8 cellular contexts compared by ENCODE assay signal in the genomic region with DNA sequence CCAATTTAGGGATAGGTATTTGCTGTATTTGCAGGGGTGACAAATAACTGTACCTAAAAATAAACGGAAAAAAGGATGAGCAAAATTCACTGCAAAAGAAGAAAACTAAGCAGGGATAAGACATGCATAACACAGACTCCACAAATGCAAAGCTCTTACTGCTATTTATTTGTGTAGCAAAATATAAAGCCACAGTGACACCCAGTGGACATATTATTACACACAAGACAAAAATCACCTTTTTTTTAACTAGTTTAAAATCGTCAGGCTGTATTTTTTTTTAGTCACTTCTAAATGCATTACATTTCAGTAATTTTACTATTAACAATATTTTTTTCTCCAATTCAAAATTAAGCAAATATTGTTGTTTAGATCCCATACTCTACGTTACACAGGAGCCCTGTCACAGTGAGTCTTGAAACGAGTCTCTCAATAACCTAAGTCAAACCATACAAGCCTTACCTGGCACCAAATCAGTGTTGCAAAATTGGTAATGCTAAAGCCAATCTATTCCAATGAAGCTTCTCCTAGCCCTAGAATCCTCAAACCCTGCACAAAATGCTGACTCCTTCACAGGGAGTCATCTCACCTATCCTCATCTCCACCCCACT. TPM values are rescaled to one million over a fixed set of nuclear protein-coding genes. Genes with fewer than 3 reads are reported as not detected.
DNase-seq lines count a peak whose midpoint lies in the region; ATAC-seq and TF ChIP-seq lines count a peak whose summit lies in the region.

No MANE protein-coding gene starts in this region.

- peak; percentile 76 for ATAC-seq in GM21619 (IDR thresholded peaks at IDR 0.05; ENCODE audit: unreplicated experiment)
- no peak for ATAC-seq in HG03108 (IDR thresholded peaks at IDR 0.05; ENCODE audit: unreplicated experiment)

- no peaks in the 10 kb centered on the region for H3K27me3 Mint-ChIP-seq in type B pancreatic cell

- H3K36me3 Mint-ChIP-seq in type B pancreatic cell = peaks cover 5% of the 10 kb centered on the region

- no peak overlapping the region for H3K4me3 Mint-ChIP-seq in type B pancreatic cell

- H3K27ac Mint-ChIP-seq in type B pancreatic cell = no peak overlapping the region

- H3K9me3 Mint-ChIP-seq in type B pancreatic cell = no peaks in the 10 kb centered on the region

- DNase-seq in Daoy (ENCODE audit: low read depth) (peak; percentile 7), NCI-H146 (lab: John Stamatoyannopoulos, UW) (peak; percentile 55), amniotic stem cell (lab: John Stamatoyannopoulos, UW) (peak; percentile 65), inferior parietal cortex (ENCODE audit: extremely low spot score) (peak; percentile 62), type B pancreatic cell (ENCODE audit: extremely low spot score, unreplicated experiment) (no peak)
- DNase-seq in stimulated activated CD8-positive, alpha-beta memory T cell treated with anti-CD3 and anti-CD28 coated beads, Interleukin-4, amount 100 ng/mL, for 48 hours = no peak

- H3K4me1 Mint-ChIP-seq in type B pancreatic cell (ENCODE audit: unreplicated experiment) = no peaks in the 10 kb centered on the region

- TF ChIP-seq CTCF in type B pancreatic cell (conservative IDR thresholded peaks at IDR 0.05) = peak; percentile 82

RNA-seq across cellular contexts. Expression of a gene that starts 23.7 kb away (rescaled TPM):
- 5.3 and 6.5 TPM in 2 replicates for total RNA-seq in Daoy (2014; rRNA removed; shearing (Covaris generic))
- 8.4 and 9.8 TPM in 2 replicates for total RNA-seq in type B pancreatic cell (ENCODE audit: low replicate concordance)

RNA-seq across cellular contexts. Expression of a gene that starts 23.8 kb away (rescaled TPM):
- 48.9 and 56.7 TPM in 2 replicates for total RNA-seq in Daoy (2014; rRNA removed; shearing (Covaris generic))
- 9.1 and 34.3 TPM in 2 replicates for total RNA-seq in type B pancreatic cell (ENCODE audit: low replicate concordance)

Comparison
In these comparisons a context has a peak if more than half of its experiments do, and no peak if none do; other contexts are left out.
1. DNase-seq: peak in Daoy (single experiment), NCI-H146 (single experiment), amniotic stem cell (single experiment) and inferior parietal cortex (single experiment); none in type B pancreatic cell (single experiment) and stimulated activated CD8-positive, alpha-beta memory T cell treated with anti-CD3 and anti-CD28 coated beads, Interleukin-4, amount 100 ng/mL, for 48 hours (single experiment).